In the genomic region with DNA sequence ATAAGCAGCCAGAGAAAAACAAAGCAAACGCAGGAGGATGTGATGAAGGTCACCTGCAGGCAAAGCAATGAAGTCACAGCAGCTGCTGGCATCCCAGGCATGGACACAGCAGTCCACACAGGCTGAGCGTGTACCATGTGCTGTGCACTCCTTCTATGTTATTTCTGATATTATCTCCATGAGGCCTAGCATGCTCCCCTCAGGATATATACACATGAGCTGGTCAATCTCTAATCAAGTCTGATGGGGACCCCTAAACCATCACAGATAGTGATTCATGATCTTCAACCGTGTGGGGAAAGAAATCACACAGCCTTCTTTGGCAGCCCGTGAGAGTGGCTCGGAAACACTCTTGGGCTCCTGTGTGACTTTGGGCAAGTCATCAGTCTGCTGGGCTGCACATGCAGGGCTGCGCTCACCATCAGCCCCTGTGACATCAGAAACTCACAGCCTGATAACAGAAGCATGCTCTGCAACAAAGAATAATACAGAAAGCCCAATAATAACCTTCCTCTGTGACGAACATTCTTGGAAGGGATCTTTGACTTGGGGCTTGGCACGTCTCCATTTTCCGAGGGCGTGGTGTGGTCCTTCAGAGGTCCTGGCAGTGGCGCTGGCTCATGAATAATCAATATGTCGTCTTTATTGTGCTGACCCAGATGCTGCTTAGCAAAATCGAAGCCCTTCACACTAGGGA, we compare ENCODE assay signal across 20 cellular contexts.
DNase-seq lines count a peak whose midpoint lies in the region; ATAC-seq and TF ChIP-seq lines count a peak whose summit lies in the region.
"Had no signal": no experiment of that assay in that cellular context is flagged by ENCODE, and none has a peak within 500 bp of the region (broad histone marks: within the 10 kb centered on the region; RNA-seq: fewer than 3 reads in every experiment).

No MANE protein-coding gene starts in this region.

- ATAC-seq in heart right ventricle (peak; percentile 47 to 88 (median 77)), sciatic nerve (peak; percentile 70), left lobe of liver (no peak)
- ATAC-seq: activated naive CD8-positive, alpha-beta T cell treated with anti-CD3 and anti-CD28 coated beads, Interleukin-2, amount 50 U/mL, for 24 hours; left lung had no signal

- WGBS in heart right ventricle, 2 donors, result 58 to 66% methylated on average over 13 of the region's 13 CpGs
- 96% methylated on average over 13 of the region's 13 CpGs for WGBS in smooth muscle cell (ENCODE audit: low lambda C conversion rate)

- peaks cover 11% of the 10 kb centered on the region for H3F3A ChIP-seq in smooth muscle cell (ENCODE audit: low read depth)

- no peaks in the 10 kb centered on the region for H3K79me2 ChIP-seq in smooth muscle cell (ENCODE audit: low read depth)

- no peaks in the 10 kb centered on the region for H3K27me3 ChIP-seq in adipocyte (replicated peaks; ENCODE audit: control insufficient read depth, insufficient read depth, low read length)
- H3K27me3 ChIP-seq in heart right ventricle, result no peaks in the 10 kb centered on the region
- no peaks in the 10 kb centered on the region for H3K27me3 ChIP-seq in smooth muscle cell (ENCODE audit: low read depth)
- H3K27me3 ChIP-seq: cardiac muscle cell, left lung, spleen had no signal

- H4K20me1 ChIP-seq in smooth muscle cell (ENCODE audit: low read depth), result no peaks in the 10 kb centered on the region

- H3K9me3 ChIP-seq in adipocyte (ENCODE audit: control insufficient read depth, low read length), result no peaks in the 10 kb centered on the region
- H3K9me3 ChIP-seq in heart right ventricle, result no peaks in the 10 kb centered on the region
- H3K9me3 ChIP-seq in smooth muscle cell (replicated peaks; ENCODE audit: low read depth), result no peaks in the 10 kb centered on the region
- H3K9me3 ChIP-seq: left lung, prostate gland, spleen had no signal

- no peaks in the 10 kb centered on the region for H3K36me3 ChIP-seq in adipocyte (ENCODE audit: control insufficient read depth, insufficient read depth, low read length, severe bottlenecking)
- peaks cover 0 to 2% (median 0%) of the 10 kb centered on the region in 9 donors for H3K36me3 ChIP-seq in heart right ventricle
- no peaks in the 10 kb centered on the region for H3K36me3 ChIP-seq in smooth muscle cell (ENCODE audit: low read depth)
- H3K36me3 ChIP-seq: left lung, prostate gland, spleen had no signal

- intact Hi-C loops in heart right ventricle (cut with DNase I), result loop anchor here in 5 of 10 donors (5.0 to 10.0 kb wide), 4 partner anchors 101 to 194 kb away; a partner anchor contains a TSS
- intact Hi-C loops in sciatic nerve (cut with DNase I), result loop anchor here (10.0 kb wide), 1 partner anchor 104 kb away; a partner anchor contains a TSS

- H3K27ac ChIP-seq in heart right ventricle (peak overlapping the region in 2 of 10 donors; percentile 19 to 28), smooth muscle cell (ENCODE audit: low read depth) (no peak overlapping the region)
- H3K27ac ChIP-seq: cardiac muscle cell, epithelial cell of prostate, left lung, prostate gland, spleen had no signal

- H3K9ac ChIP-seq in adipocyte (ENCODE audit: low read length) (no peak overlapping the region), smooth muscle cell (ENCODE audit: low read depth) (no peak overlapping the region)

- H3K4me3 ChIP-seq in adipocyte (ENCODE audit: low read length), result peak overlapping the region; percentile 12
- no peak overlapping the region for H3K4me3 ChIP-seq in heart right ventricle
- H3K4me3 ChIP-seq in smooth muscle cell, result no peak overlapping the region
- H3K4me3 ChIP-seq: cardiac muscle cell, left lung, prostate gland, spleen had no signal

- no peak overlapping the region for H2AFZ ChIP-seq in smooth muscle cell (ENCODE audit: low read depth)

- H3K4me1 ChIP-seq in adipocyte (ENCODE audit: control insufficient read depth, insufficient read depth, low read length), result peaks cover 8% of the 10 kb centered on the region
- peaks cover 4 to 15% (median 9%) of the 10 kb centered on the region in 9 donors for H3K4me1 ChIP-seq in heart right ventricle
- no peaks in the 10 kb centered on the region for H3K4me1 ChIP-seq in smooth muscle cell (ENCODE audit: low read depth)
- H3K4me1 ChIP-seq: left lung, prostate gland, spleen had no signal

- no peak overlapping the region for H3K4me2 ChIP-seq in smooth muscle cell

- TF ChIP-seq CTCF in heart right ventricle (IDR thresholded peaks at IDR 0.05), result no peak
- no peak for TF ChIP-seq CTCF in smooth muscle cell (IDR thresholded peaks at IDR 0.05; ENCODE audit: borderline replicate concordance, insufficient read depth, poor library complexity, severe bottlenecking)

- DNase-seq in GM03348 (ENCODE audit: low spot score) (peak; percentile 38), adipocyte (ENCODE audit: low read depth) (no peak), heart right ventricle (peak; percentile 50 to 59), sciatic nerve (ENCODE audit: low spot score) (peak; percentile 78), left lobe of liver (ENCODE audit: low spot score) (no peak), islet precursor cell (no peak), kidney glomerular epithelial cell (lab: John Stamatoyannopoulos, UW) (no peak), smooth muscle cell (lab: John Stamatoyannopoulos, UW; ENCODE audit: unreplicated experiment) (no peak)
- DNase-seq: activated CD4-positive, alpha-beta T cell treated with anti-CD3 and anti-CD28 coated beads for 1 hour; activated naive CD8-positive, alpha-beta T cell treated with anti-CD3 and anti-CD28 coated beads, Interleukin-2, amount 50 U/mL, for 24 hours; AML-193; left lung; NCI-H1092 treated with DMSO at 0.1 percent for 48 hours; NCI-H2107; NCI-H510A; NK-92 treated with Interleukin-12 subunit alpha and Interleukin-12 subunit beta, amount 100 ng/mL, for 24 hours; spleen had no signal

Comparison
In these comparisons a context has a peak if more than half of its experiments do, and no peak if none do; other contexts are left out.
1. DNase-seq: peak in GM03348 (single experiment), heart right ventricle (2 of 2) and sciatic nerve (single experiment); none in adipocyte (single experiment), left lobe of liver (single experiment), islet precursor cell (single experiment), kidney glomerular epithelial cell (single experiment) and smooth muscle cell (single experiment).